Comparison of ENCODE assay signal across 9 cellular contexts in genomic region chr11:46271875-46272815, GRCh38. TPM values are rescaled to one million over a fixed set of nuclear protein-coding genes. Genes with fewer than 3 reads are reported as not detected.
A peak's percentile ranks its signal among the peaks of the same experiment; 100 is the strongest.
DNase-seq lines count a peak whose midpoint lies in the region; TF ChIP-seq lines count a peak whose summit lies in the region.
"Had no signal": no experiment of that assay in that cellular context is flagged by ENCODE, and none has a peak within 500 bp of the region (broad histone marks: within the 10 kb centered on the region; RNA-seq: fewer than 3 reads in every experiment).

No MANE protein-coding gene starts in this region.

- no peak overlapping the region for H3K4me3 ChIP-seq in Loucy (ENCODE audit: low read length, poor library complexity, severe bottlenecking)
- no peak overlapping the region for H3K4me3 ChIP-seq in mesodermal cell (ENCODE audit: extremely low read depth, insufficient read depth, low read length, poor library complexity, severe bottlenecking)
- H3K4me3 ChIP-seq in suprapubic skin: no peak overlapping the region

- no peaks in the 10 kb centered on the region for H3K9me2 ChIP-seq in Loucy (replicated peaks; ENCODE audit: low read depth, low read length)

- H3K9me3 ChIP-seq in Loucy (ENCODE audit: insufficient read depth, low read depth, low read length) (no peaks in the 10 kb centered on the region), mesodermal cell (ENCODE audit: control insufficient read depth, low read length) (no peaks in the 10 kb centered on the region), suprapubic skin (no peaks in the 10 kb centered on the region)

- no peak for TF ChIP-seq POLR2A in suprapubic skin (IDR thresholded peaks at IDR 0.05)

- no peak for TF ChIP-seq EP300 in suprapubic skin (IDR thresholded peaks at IDR 0.05)

- H3F3A ChIP-seq in Loucy (ENCODE audit: low read depth): no peaks in the 10 kb centered on the region

- peak overlapping the region; percentile 79 for H2AFZ ChIP-seq in Loucy (ENCODE audit: low read length)

- H3K36me3 ChIP-seq in Loucy (ENCODE audit: insufficient read depth, low read length): no peaks in the 10 kb centered on the region
- no peaks in the 10 kb centered on the region for H3K36me3 ChIP-seq in mesodermal cell (ENCODE audit: control insufficient read depth, insufficient read depth, low read length)
- no peaks in the 10 kb centered on the region for H3K36me3 ChIP-seq in suprapubic skin

- H3K4me1 ChIP-seq in Loucy (ENCODE audit: insufficient read depth, low read length, poor library complexity, severe bottlenecking): peaks cover 10% of the 10 kb centered on the region
- H3K4me1 ChIP-seq in mesodermal cell (ENCODE audit: control insufficient read depth, insufficient read depth, low read length, poor library complexity, severe bottlenecking): peaks cover 29% of the 10 kb centered on the region
- H3K4me1 ChIP-seq in suprapubic skin: peaks cover 38% of the 10 kb centered on the region

- no peak overlapping the region for H3K9ac ChIP-seq in Loucy (ENCODE audit: low read depth, low read length, poor library complexity, severe bottlenecking)

- H3K4me2 ChIP-seq in Loucy (ENCODE audit: low read depth, low read length, poor library complexity, severe bottlenecking): peak overlapping the region; percentile 3

- 84% methylated on average over 11 to 12 of the region's 16 CpGs for WGBS in mesodermal cell (ENCODE audit: insufficient coverage in 2 of 2), 2 experiments
- 54% methylated on average over 14 of the region's 16 CpGs for WGBS in suprapubic skin

- H3K27me3 ChIP-seq in Loucy (ENCODE audit: insufficient read depth, low read length, poor library complexity, severe bottlenecking) (no peaks in the 10 kb centered on the region), suprapubic skin (no peaks in the 10 kb centered on the region)

- H4K20me1 ChIP-seq in Loucy (ENCODE audit: insufficient read depth, low read length, poor library complexity, severe bottlenecking): no peaks in the 10 kb centered on the region

- H3K79me2 ChIP-seq in Loucy (ENCODE audit: insufficient read depth, low read length): no peaks in the 10 kb centered on the region

- DNase-seq in astrocyte of the hippocampus (ENCODE audit: low read depth, low spot score) (peak; percentile 89), suprapubic skin (ENCODE audit: low spot score in 2 of 2) (no peak), DMS 273 treated with DMSO at 0.1 percent for 48 hours (lab: John Stamatoyannopoulos, UW) (no peak), inferior parietal cortex (ENCODE audit: extremely low spot score) (no peak), DMS114 treated with DMSO at 0.1 percent for 48 hours (lab: John Stamatoyannopoulos, UW; ENCODE audit: unreplicated experiment) (no peak)
- DNase-seq: activated CD4-positive, alpha-beta T cell treated with anti-CD3 and anti-CD28 coated beads for 1 hour; foreskin melanocyte had no signal

- H3K27ac ChIP-seq in mesodermal cell (ENCODE audit: low read depth, low read length, severe bottlenecking) (peak overlapping the region; percentile 13), suprapubic skin (peak overlapping the region; percentile 48)

- TF ChIP-seq CTCF in Loucy (conservative IDR thresholded peaks at IDR 0.05; ENCODE audit: low read length) (no peak), suprapubic skin (IDR thresholded peaks at IDR 0.05) (no peak)

RNA-seq across cellular contexts. Expression of gene CREB3L1, which starts 5.3 kb away (rescaled TPM):
- polyA plus RNA-seq in mesodermal cell (2013, experiment 1 of 2): 65.3 TPM
- polyA plus RNA-seq in mesodermal cell (2013, experiment 2 of 2): 63.9 TPM
- total RNA-seq in suprapubic skin: 1 to 10 TPM in 2 of 4 donors, under 1 TPM in 2; 0.79 to 2.3 (median 1.5) TPM
